Comparison of ENCODE assay signal across 32 cellular contexts in the genomic region with DNA sequence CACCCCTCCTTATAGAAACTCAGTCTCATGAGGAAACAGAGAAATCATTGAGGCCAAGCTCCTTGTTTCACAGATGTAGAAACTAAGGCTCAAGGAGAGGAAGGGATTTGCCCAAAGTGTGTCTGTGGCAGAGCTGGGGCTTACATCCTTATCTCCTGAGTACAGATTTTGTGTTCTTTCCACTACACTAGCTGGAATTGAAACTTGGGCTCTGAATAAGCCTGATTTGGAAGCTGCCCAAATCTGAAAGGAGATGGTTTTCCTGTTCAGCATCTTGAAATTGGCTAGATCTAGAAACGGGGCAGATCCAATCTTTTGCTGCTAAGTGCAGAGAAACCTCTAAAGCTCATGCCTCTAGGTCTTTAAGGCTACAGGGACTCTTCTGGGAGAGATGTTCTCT. TPM values are rescaled to one million over a fixed set of nuclear protein-coding genes. Genes with fewer than 3 reads are reported as not detected.
DNase-seq lines count a peak whose midpoint lies in the region; ATAC-seq and TF ChIP-seq lines count a peak whose summit lies in the region.
"Had no signal": no experiment of that assay in that cellular context is flagged by ENCODE, and none has a peak within 500 bp of the region (broad histone marks: within the 10 kb centered on the region; RNA-seq: fewer than 3 reads in every experiment).

No MANE protein-coding gene starts in this region.

- no peaks in the 10 kb centered on the region for H4K20me1 ChIP-seq in GM23248 (ENCODE audit: insufficient read depth)
- no peaks in the 10 kb centered on the region for H4K20me1 ChIP-seq in H9 (ENCODE audit: control insufficient read depth, insufficient read depth, insufficient read length)

- H2BK15ac ChIP-seq in neuronal stem cell (ENCODE audit: low read length) (no peak overlapping the region), H9 (ENCODE audit: low read depth, low read length) (no peak overlapping the region)

- WGBS in GM23248 (ENCODE audit: low coverage in 1 of 2, low lambda C conversion rate in 2 of 2, missing lambda C conversion rate in 2 of 2), 2 experiments = 0% methylated on average over 1 of the region's 1 CpG
- no CpG with 5 or more reads among the region's 1 CpG for WGBS in neuronal stem cell (ENCODE audit: extremely low coverage in 2 of 2, insufficient read length in 2 of 2, insufficient replicate concordance in 1 of 2), 2 donors
- WGBS in H9 (ENCODE audit: extremely low coverage, insufficient read length, low lambda C conversion rate) = no CpG with 5 or more reads among the region's 1 CpG

- H2BK120ac ChIP-seq in neuronal stem cell (ENCODE audit: low read depth, low read length) (no peak overlapping the region), H9 (ENCODE audit: low read depth, low read length, poor library complexity, severe bottlenecking) (no peak overlapping the region)

- H3K9ac ChIP-seq in GM23248 (no peak overlapping the region), adipocyte (ENCODE audit: low read length) (no peak overlapping the region), neuronal stem cell (ENCODE audit: low read depth, low read length, poor library complexity) (no peak overlapping the region), H9 (ENCODE audit: extremely low read depth, insufficient read length, low read length) (no peak overlapping the region)

- H3K4me1 ChIP-seq in ACC112 (ENCODE audit: control insufficient read depth, insufficient read depth, low read length, unreplicated experiment) (peaks cover 18% of the 10 kb centered on the region), GM23248 (ENCODE audit: insufficient read depth) (no peaks in the 10 kb centered on the region), adipocyte (ENCODE audit: control insufficient read depth, insufficient read depth, low read length) (no peaks in the 10 kb centered on the region), left ventricle myocardium inferior (peaks cover 12% of the 10 kb centered on the region), neuronal stem cell (ENCODE audit: control insufficient read depth in 2 of 2, insufficient read depth in 1 of 2, low read depth in 1 of 2, low read length in 2 of 2) (peaks cover 0 to 1% of the 10 kb centered on the region in 2 donors), H9 (ENCODE audit: insufficient read depth, low read length) (no peaks in the 10 kb centered on the region)
- H3K4me1 ChIP-seq: psoas muscle, upper lobe of right lung had no signal

- no peaks in the 10 kb centered on the region for H3K79me2 ChIP-seq in ACC112 (ENCODE audit: control insufficient read depth, insufficient read depth, low read length, unreplicated experiment)
- H3K79me2 ChIP-seq in GM23248 (ENCODE audit: insufficient read depth) = no peaks in the 10 kb centered on the region
- no peaks in the 10 kb centered on the region for H3K79me2 ChIP-seq in H9 (ENCODE audit: insufficient read depth, low read length)

- no peak overlapping the region for H3K27ac Mint-ChIP-seq in H9
- H3K27ac Mint-ChIP-seq: activated CD4-positive, alpha-beta memory T cell treated with anti-CD3 and anti-CD28 coated beads for 36 hours; activated naive CD8-positive, alpha-beta T cell treated with anti-CD3 and anti-CD28 coated beads, Interleukin-2, amount 10 ng/mL, durations not matched to agents 7 days and 5 days; activated T-helper 2 cell treated with anti-CD3 and anti-CD28 coated beads, Interferon-gamma antibody, Interleukin-2, Interleukin-4, amounts not matched to agents 10 μg/mL and 5 μg/mL and 100 μg/mL, durations not matched to agents 14 hours and 24 hours and 36 hours had no signal

- H2BK5ac ChIP-seq in neuronal stem cell (ENCODE audit: low read length) (no peak overlapping the region), H9 (ENCODE audit: insufficient read length, low read length) (no peak overlapping the region)

- no peak overlapping the region for H3T11ph ChIP-seq in H9 (ENCODE audit: low read length)

- H3K23me2 ChIP-seq in H9 (ENCODE audit: insufficient read length, low read depth, low read length, poor library complexity, severe bottlenecking) = no peaks in the 10 kb centered on the region

- H3K4ac ChIP-seq in neuronal stem cell (ENCODE audit: low read length) (no peak overlapping the region), H9 (ENCODE audit: low read depth, low read length) (no peak overlapping the region)

- H2AFZ ChIP-seq in ACC112 (ENCODE audit: low read length, unreplicated experiment) (peak overlapping the region; percentile 6), GM23248 (no peak overlapping the region), neuronal stem cell (ENCODE audit: low read length) (no peak overlapping the region), H9 (ENCODE audit: low read length) (no peak overlapping the region)

- H3K4me2 ChIP-seq in GM23248 (ENCODE audit: unreplicated experiment) (no peak overlapping the region), neuronal stem cell (ENCODE audit: insufficient read depth, low read length, poor library complexity, severe bottlenecking) (no peak overlapping the region), H9 (ENCODE audit: insufficient read depth, insufficient read length, low read length) (no peak overlapping the region)

- H3K9me3 ChIP-seq in GM23248 (ENCODE audit: low read depth) (no peaks in the 10 kb centered on the region), adipocyte (ENCODE audit: control insufficient read depth, low read length) (peaks cover 3% of the 10 kb centered on the region), left ventricle myocardium inferior (replicated peaks) (no peaks in the 10 kb centered on the region), neuronal stem cell (replicated peaks in 1 of 2; ENCODE audit: control insufficient read depth in 2 of 2, insufficient read depth in 1 of 2, low read depth in 1 of 2, low read length in 2 of 2) (no peaks in the 10 kb centered on the region), H9 (ENCODE audit: control insufficient read depth, low read depth, low read length) (peaks cover 27% of the 10 kb centered on the region)
- H3K9me3 ChIP-seq: psoas muscle, upper lobe of right lung had no signal

- H3K4me3 Mint-ChIP-seq in H9 = no peak overlapping the region
- H3K4me3 Mint-ChIP-seq: activated CD4-positive, alpha-beta memory T cell treated with anti-CD3 and anti-CD28 coated beads for 36 hours; activated naive CD8-positive, alpha-beta T cell treated with anti-CD3 and anti-CD28 coated beads, Interleukin-2, amount 10 ng/mL, durations not matched to agents 7 days and 5 days; effector memory CD8-positive, alpha-beta T cell had no signal

- peaks cover 3 to 12% of the 10 kb centered on the region in 2 experiments for H3K4me1 Mint-ChIP-seq in H9

- DNase-seq in GM23248 (peak; percentile 22), adipocyte (ENCODE audit: low read depth) (peak; percentile 24), left ventricle myocardium inferior (no peak), germinal center (ENCODE audit: low spot score) (no peak), neuronal stem cell (ENCODE audit: low spot score) (no peak), H9 (no peak)
- DNase-seq: activated CD4-positive, alpha-beta memory T cell treated with anti-CD3 and anti-CD28 coated beads for 36 hours; activated CD8-positive, alpha-beta memory T cell treated with anti-CD3 and anti-CD28 coated beads, Interleukin-2, amount 50 U/mL, for 48 hours; activated naive CD8-positive, alpha-beta T cell treated with anti-CD3 and anti-CD28 coated beads, Interleukin-2, amount 10 ng/mL, durations not matched to agents 7 days and 5 days; brain microvascular endothelial cell; effector memory CD8-positive, alpha-beta T cell; kidney; NCI-H1105 treated with DMSO at 0.1 percent for 48 hours; NCI-H2029 treated with DMSO at 0.1 percent for 48 hours; NCI-H345; NCI-H82; psoas muscle; SHP77; small intestine; stimulated activated CD4-positive, alpha-beta T cell treated with anti-CD3 and anti-CD28 coated beads, Interleukin-2, amount 100 ng/mL, for 24 hours; substantia nigra; upper lobe of right lung had no signal

- H3K27ac ChIP-seq in ACC112 (ENCODE audit: low read depth, low read length) (no peak overlapping the region), GM23248 (no peak overlapping the region), left ventricle myocardium inferior (replicated peaks) (peak overlapping the region; percentile 12), neuronal stem cell (replicated peaks; ENCODE audit: low read length) (no peak overlapping the region), H9 (ENCODE audit: insufficient read length, low read depth, low read length) (no peak overlapping the region)
- H3K27ac ChIP-seq: brain microvascular endothelial cell, psoas muscle, upper lobe of right lung had no signal

- H3K18ac ChIP-seq in neuronal stem cell (ENCODE audit: low read length) (no peak overlapping the region), H9 (ENCODE audit: insufficient read length, low read depth, low read length) (no peak overlapping the region)

- H3K14ac ChIP-seq in neuronal stem cell (ENCODE audit: low read length) = no peak overlapping the region
- H3K14ac ChIP-seq in H9 (ENCODE audit: insufficient read depth, low read length) = no peak overlapping the region

- no peak overlapping the region for H3K4me3 ChIP-seq in ACC112 (ENCODE audit: low read depth, low read length)
- H3K4me3 ChIP-seq in GM23248 = no peak overlapping the region
- H3K4me3 ChIP-seq in adipocyte (ENCODE audit: low read length) = no peak overlapping the region
- no peak overlapping the region for H3K4me3 ChIP-seq in left ventricle myocardium inferior
- no peak overlapping the region for H3K4me3 ChIP-seq in neuronal stem cell (ENCODE audit: low read length in 2 of 2)
- H3K4me3 ChIP-seq: lung, psoas muscle, upper lobe of right lung had no signal

- no peaks in the 10 kb centered on the region for H3K27me3 ChIP-seq in ACC112 (ENCODE audit: insufficient read depth, low read length)
- H3K27me3 ChIP-seq in GM23248 (replicated peaks; ENCODE audit: insufficient read depth) = no peaks in the 10 kb centered on the region
- peaks cover 23% of the 10 kb centered on the region for H3K27me3 ChIP-seq in adipocyte (replicated peaks; ENCODE audit: control insufficient read depth, insufficient read depth, low read length)
- H3K27me3 ChIP-seq in left ventricle myocardium inferior (ENCODE audit: low read depth) = no peaks in the 10 kb centered on the region
- peaks cover 0 to 9% (median 0%) of the 10 kb centered on the region in 3 experiments for H3K27me3 ChIP-seq in neuronal stem cell (ENCODE audit: control insufficient read depth in 3 of 3, insufficient read depth in 3 of 3, low read depth in 1 of 3, low read length in 3 of 3)
- no peaks in the 10 kb centered on the region for H3K27me3 ChIP-seq in H9 (ENCODE audit: insufficient read depth, low read length)
- H3K27me3 ChIP-seq: brain microvascular endothelial cell, upper lobe of right lung had no signal

- no peak overlapping the region for H3K56ac ChIP-seq in H9 (ENCODE audit: insufficient read length, low read depth, low read length)

- H4K91ac ChIP-seq in neuronal stem cell (ENCODE audit: low read depth, low read length, poor library complexity) (no peak overlapping the region), H9 (ENCODE audit: insufficient read length, low read depth, low read length) (no peak overlapping the region)

- H2BK20ac ChIP-seq in H9 (ENCODE audit: low read depth, low read length, poor library complexity, severe bottlenecking) = no peak overlapping the region

- H4K8ac ChIP-seq in neuronal stem cell (ENCODE audit: low read depth, low read length) = no peak overlapping the region
- H4K8ac ChIP-seq in H9 (replicated peaks; ENCODE audit: insufficient read length, low read depth, low read length) = no peak overlapping the region

- intact Hi-C loops in left ventricle myocardium inferior (cut with micrococcal nuclease) = no loop called here

- H3K36me3 Mint-ChIP-seq in H9 (ENCODE audit: insufficient read depth in 1 of 3, low read depth in 3 of 3) = peaks cover 0 to 10% (median 2%) of the 10 kb centered on the region in 3 experiments; a peak in 1 of 7 replicates
- H3K36me3 Mint-ChIP-seq: activated CD4-positive, alpha-beta memory T cell treated with anti-CD3 and anti-CD28 coated beads for 36 hours; activated naive CD8-positive, alpha-beta T cell treated with anti-CD3 and anti-CD28 coated beads, Interleukin-2, amount 10 ng/mL, durations not matched to agents 7 days and 5 days had no signal

- H3F3A ChIP-seq in GM23248 (ENCODE audit: insufficient read depth) = no peaks in the 10 kb centered on the region

- H2BK12ac ChIP-seq in neuronal stem cell (ENCODE audit: low read length) (no peak overlapping the region), H9 (ENCODE audit: insufficient read length, low read depth, low read length) (no peak overlapping the region)

- no peak overlapping the region for H2AK5ac ChIP-seq in neuronal stem cell (ENCODE audit: low read depth, low read length)
- H2AK5ac ChIP-seq in H9 (ENCODE audit: insufficient read length, low read length) = no peak overlapping the region

- H3K9me2 ChIP-seq in GM23248 (ENCODE audit: insufficient read depth) = no peaks in the 10 kb centered on the region

- peaks cover 1% of the 10 kb centered on the region; the same call in 1 of the 2 replicates for H3K27me3 Mint-ChIP-seq in H9 (ENCODE audit: low read depth)
- H3K27me3 Mint-ChIP-seq: activated CD4-positive, alpha-beta memory T cell treated with anti-CD3 and anti-CD28 coated beads for 36 hours; activated naive CD8-positive, alpha-beta T cell treated with anti-CD3 and anti-CD28 coated beads, Interleukin-2, amount 10 ng/mL, durations not matched to agents 7 days and 5 days; effector memory CD8-positive, alpha-beta T cell had no signal

- H3K36me3 ChIP-seq in ACC112 (ENCODE audit: insufficient read depth, low read length) (no peaks in the 10 kb centered on the region), GM23248 (ENCODE audit: low read depth) (no peaks in the 10 kb centered on the region), adipocyte (ENCODE audit: control insufficient read depth, insufficient read depth, low read length, severe bottlenecking) (no peaks in the 10 kb centered on the region), left ventricle myocardium inferior (no peaks in the 10 kb centered on the region), neuronal stem cell (replicated peaks in 1 of 2; ENCODE audit: control insufficient read depth in 2 of 2, insufficient read depth in 2 of 2, low read length in 2 of 2) (no peaks in the 10 kb centered on the region)
- H3K36me3 ChIP-seq: brain microvascular endothelial cell, upper lobe of right lung had no signal

- H3K79me1 ChIP-seq in neuronal stem cell (ENCODE audit: low read depth, low read length) (no peaks in the 10 kb centered on the region), H9 (ENCODE audit: insufficient read depth, low read depth, low read length, poor library complexity, severe bottlenecking) (no peaks in the 10 kb centered on the region)

- no peak for ATAC-seq in HG02884 (IDR thresholded peaks at IDR 0.05; ENCODE audit: unreplicated experiment)
- ATAC-seq: activated CD4-positive, CD25-positive, alpha-beta regulatory T cell treated with anti-CD3 and anti-CD28 coated beads, Interleukin-2, amount 50 U/mL, for 24 hours; effector memory CD8-positive, alpha-beta T cell; esophagus mucosa; psoas muscle; upper lobe of right lung had no signal

- no peak overlapping the region for H4K5ac ChIP-seq in H9 (ENCODE audit: insufficient read length, low read depth, low read length)

- in situ Hi-C loops in GM23248 (cut with MboI) = no loop called here

- H3K23ac ChIP-seq in neuronal stem cell (ENCODE audit: low read depth, low read length, poor library complexity) (no peak overlapping the region), H9 (ENCODE audit: insufficient read length, low read depth, low read length) (no peak overlapping the region)

- H3K9me3 Mint-ChIP-seq in H9 = peaks cover 58 to 67% of the 10 kb centered on the region in 2 experiments
- H3K9me3 Mint-ChIP-seq: activated CD4-positive, alpha-beta memory T cell treated with anti-CD3 and anti-CD28 coated beads for 36 hours; activated naive CD8-positive, alpha-beta T cell treated with anti-CD3 and anti-CD28 coated beads, Interleukin-2, amount 10 ng/mL, durations not matched to agents 7 days and 5 days; activated T-helper 2 cell treated with anti-CD3 and anti-CD28 coated beads, Interferon-gamma antibody, Interleukin-2, Interleukin-4, amounts not matched to agents 10 μg/mL and 5 μg/mL and 100 μg/mL, durations not matched to agents 14 hours and 24 hours and 36 hours; effector memory CD8-positive, alpha-beta T cell had no signal

- no peak for TF ChIP-seq CTCF in left ventricle myocardium inferior (IDR thresholded peaks at IDR 0.05; ENCODE audit: borderline replicate concordance)
- no peak for TF ChIP-seq CTCF in H9 (conservative IDR thresholded peaks at IDR 0.05)

RNA-seq across cellular contexts. Expression of gene AWAT2, which starts 24.3 kb away (rescaled TPM):
- not detected in 2 replicates for total RNA-seq in GM23248 (2014; rRNA removed; shearing (Covaris generic))
- not detected in 2 replicates for polyA plus RNA-seq in GM23248 (2016; fragmentation: Nextera tagmentation; extraction: Ambion mirVana)
- total RNA-seq in left ventricle myocardium inferior = not detected
- 0.04 TPM for polyA plus RNA-seq in neuronal stem cell (2013, experiment 1 of 2)
- 0.04 TPM for polyA plus RNA-seq in neuronal stem cell (2013, experiment 2 of 2)
- total RNA-seq in H9 (2021) = not detected in 2 replicates
- total RNA-seq: A673; activated CD4-positive, alpha-beta memory T cell treated with anti-CD3 and anti-CD28 coated beads for 36 hours; activated naive CD8-positive, alpha-beta T cell treated with anti-CD3 and anti-CD28 coated beads, Interleukin-2, amount 10 ng/mL, durations not matched to agents 7 days and 5 days; activated T-helper 2 cell treated with anti-CD3 and anti-CD28 coated beads, Interferon-gamma antibody, Interleukin-2, Interleukin-4, amounts not matched to agents 10 μg/mL and 5 μg/mL and 100 μg/mL, durations not matched to agents 14 hours and 24 hours and 36 hours; esophagus mucosa; kidney; lung; M059J; OCI-LY7; psoas muscle had no signal
- polyA plus RNA-seq: BJ, psoas muscle, small intestine had no signal

RNA-seq across cellular contexts. Expression of gene OTUD6A, which starts 36.8 kb away (rescaled TPM):
- total RNA-seq in GM23248 (2014; rRNA removed; shearing (Covaris generic)) = not detected in 2 replicates
- polyA plus RNA-seq in GM23248 (2016; fragmentation: Nextera tagmentation; extraction: Ambion mirVana) = not detected in 2 replicates
- total RNA-seq in left ventricle myocardium inferior (not detected), H9 (2021) (0.18 TPM in 1 of 2 replicates, not detected in the other)
- polyA plus RNA-seq in neuronal stem cell (2013, experiment 1 of 2) = not detected
- not detected for polyA plus RNA-seq in neuronal stem cell (2013, experiment 2 of 2)
- total RNA-seq: A673; activated CD4-positive, alpha-beta memory T cell treated with anti-CD3 and anti-CD28 coated beads for 36 hours; activated naive CD8-positive, alpha-beta T cell treated with anti-CD3 and anti-CD28 coated beads, Interleukin-2, amount 10 ng/mL, durations not matched to agents 7 days and 5 days; activated T-helper 2 cell treated with anti-CD3 and anti-CD28 coated beads, Interferon-gamma antibody, Interleukin-2, Interleukin-4, amounts not matched to agents 10 μg/mL and 5 μg/mL and 100 μg/mL, durations not matched to agents 14 hours and 24 hours and 36 hours; esophagus mucosa; kidney; lung; M059J; OCI-LY7; psoas muscle; upper lobe of right lung had no signal
- polyA plus RNA-seq: BJ, lung, psoas muscle, small intestine had no signal

Comparison
In these comparisons a context has a peak if more than half of its experiments do, and no peak if none do; other contexts are left out.
1. DNase-seq: peak in GM23248 (single experiment) and adipocyte (single experiment); none in left ventricle myocardium inferior (single experiment), germinal center (single experiment), neuronal stem cell (single experiment) and H9 (single experiment).